21 cellular contexts compared by ENCODE assay signal in genomic region chr4:177290780-177291179, GRCh38.
"Had no signal": no experiment of that assay in that cellular context is flagged by ENCODE, and none has a peak within 500 bp of the region (broad histone marks: within the 10 kb centered on the region; RNA-seq: fewer than 3 reads in every experiment).

No MANE protein-coding gene starts in this region.

- ATAC-seq: foreskin keratinocyte, gastroesophageal sphincter, heart left ventricle, left cardiac atrium, left lung, left ventricle myocardium superior, lower lobe of right lung had no signal

- H2AFZ ChIP-seq: hepatocyte had no signal

- H3K4me2 ChIP-seq: hepatocyte had no signal

- DNase-seq: dermis blood vessel endothelial cell; dorsolateral prefrontal cortex; effector CD4-positive, alpha-beta T cell; effector memory CD4-positive, alpha-beta T cell; foreskin keratinocyte; heart left ventricle; hypothalamus; immature natural killer cell; islet precursor cell; left cardiac atrium; left lung; left ventricle myocardium superior; lower lobe of right lung; mesenchymal stem cell; midbrain had no signal

- H3K27me3 ChIP-seq: dorsolateral prefrontal cortex, esophagus muscularis mucosa, foreskin keratinocyte, gastroesophageal sphincter, heart left ventricle, hepatocyte, left lung had no signal

- H3K4me3 ChIP-seq: coronary artery, dorsolateral prefrontal cortex, esophagus muscularis mucosa, gastroesophageal sphincter, heart left ventricle, hepatocyte, left lung, lower lobe of right lung had no signal

- H3K36me3 ChIP-seq: esophagus muscularis mucosa, gastroesophageal sphincter, heart left ventricle, left lung, lower lobe of right lung had no signal

- H3K4me3 Mint-ChIP-seq: immature natural killer cell had no signal

- H3K79me2 ChIP-seq: hepatocyte had no signal

- H3K4me1 ChIP-seq: esophagus muscularis mucosa, gastroesophageal sphincter, left lung, lower lobe of right lung had no signal

- H3K9me3 ChIP-seq: esophagus muscularis mucosa, gastroesophageal sphincter, heart left ventricle, left lung, lower lobe of right lung had no signal

- H3K4me1 Mint-ChIP-seq: immature natural killer cell had no signal

- H3K36me3 Mint-ChIP-seq: immature natural killer cell had no signal

- H3K27ac Mint-ChIP-seq: immature natural killer cell had no signal

- FAIRE-seq: endothelial cell of umbilical vein, frontal cortex had no signal

- H3K27ac ChIP-seq: coronary artery, dorsolateral prefrontal cortex, esophagus muscularis mucosa, foreskin keratinocyte, gastroesophageal sphincter, heart left ventricle, hepatocyte, left lung, lower lobe of right lung had no signal

- H3K9me3 Mint-ChIP-seq: immature natural killer cell had no signal
